Comparison of ENCODE assay signal across 8 cellular contexts in genomic region chr9:110126986-110127864, GRCh38.
A peak's percentile ranks its signal among the peaks of the same experiment; 100 is the strongest.
DNase-seq lines count a peak whose midpoint lies in the region; ATAC-seq and TF ChIP-seq lines count a peak whose summit lies in the region.

No MANE protein-coding gene starts in this region.

- TF ChIP-seq CTCF in glutamatergic neuron (IDR thresholded peaks at IDR 0.05; ENCODE audit: partially characterized antibody, unreplicated experiment) = no peak
- no peak for TF ChIP-seq CTCF in ovary (IDR thresholded peaks at IDR 0.05)

- H3K4me1 Mint-ChIP-seq in CD4-positive, CD25-positive, alpha-beta regulatory T cell = peaks cover 34 to 60% (median 45%) of the 10 kb centered on the region in 4 donors
- H3K4me1 Mint-ChIP-seq in T-helper 17 cell (peaks cover 25% of the 10 kb centered on the region), glutamatergic neuron (ENCODE audit: low read depth, unreplicated experiment) (peaks cover 69% of the 10 kb centered on the region)

- no peaks in the 10 kb centered on the region for H3K4me1 ChIP-seq in CD4-positive, CD25-positive, alpha-beta regulatory T cell (ENCODE audit: control insufficient read depth, insufficient read depth, low read length, poor library complexity, severe bottlenecking)
- H3K4me1 ChIP-seq in ovary (ENCODE audit: insufficient read depth) = peaks cover 29% of the 10 kb centered on the region

- H3K4me3 ChIP-seq in CD4-positive, CD25-positive, alpha-beta regulatory T cell (ENCODE audit: low read depth, low read length) = no peak overlapping the region
- H3K4me3 ChIP-seq in ovary = peak overlapping the region; percentile 30

- no peak for DNase-seq in CD4-positive, CD25-positive, alpha-beta regulatory T cell
- no peak for DNase-seq in T-helper 17 cell
- DNase-seq in glutamatergic neuron = no peak
- peak; percentile 77 to 86 (median 81) for DNase-seq in ovary
- DNase-seq in NCI-H2081 treated with DMSO at 0.1 percent for 48 hours (lab: John Stamatoyannopoulos, UW) = no peak
- no peak for DNase-seq in midbrain (lab: John Stamatoyannopoulos, UW)
- DNase-seq in OCI-M1 (lab: John Stamatoyannopoulos, UW) = no peak

- no peak overlapping the region for H3K27ac ChIP-seq in CD4-positive, CD25-positive, alpha-beta regulatory T cell (ENCODE audit: insufficient read depth, low read length, poor library complexity, severe bottlenecking)
- peak overlapping the region; percentile 64 to 81 for H3K27ac ChIP-seq in ovary

- no peak for TF ChIP-seq EP300 in ovary (IDR thresholded peaks at IDR 0.05)

- peak; percentile 20 for TF ChIP-seq POLR2A in ovary (IDR thresholded peaks at IDR 0.05)

- intact Hi-C loops in ovary (cut with DNase I) = no loop called here

- no peak overlapping the region for H3K4me3 Mint-ChIP-seq in CD4-positive, CD25-positive, alpha-beta regulatory T cell
- peak overlapping the region; percentile 19 for H3K4me3 Mint-ChIP-seq in T-helper 17 cell
- peak overlapping the region; percentile 83 for H3K4me3 Mint-ChIP-seq in glutamatergic neuron (ENCODE audit: unreplicated experiment)

- peak overlapping the region in 2 of 3 donors; percentile 85 to 89 for H3K27ac Mint-ChIP-seq in CD4-positive, CD25-positive, alpha-beta regulatory T cell
- H3K27ac Mint-ChIP-seq in T-helper 17 cell = peak overlapping the region; percentile 51
- H3K27ac Mint-ChIP-seq in glutamatergic neuron (ENCODE audit: unreplicated experiment) = no peak overlapping the region

- ATAC-seq in CD4-positive, CD25-positive, alpha-beta regulatory T cell (ENCODE audit: low read depth in 2 of 2) = no peak
- ATAC-seq in T-helper 17 cell (no peak), GM18907 (IDR thresholded peaks at IDR 0.05; ENCODE audit: unreplicated experiment) (no peak)

- no peaks in the 10 kb centered on the region for H3K9me3 ChIP-seq in CD4-positive, CD25-positive, alpha-beta regulatory T cell (ENCODE audit: control insufficient read depth in 2 of 2, low read length in 2 of 2)
- H3K9me3 ChIP-seq in T-helper 17 cell (ENCODE audit: control insufficient read depth, low read length, poor library complexity, severe bottlenecking) (no peaks in the 10 kb centered on the region), ovary (no peaks in the 10 kb centered on the region)

- H3K27me3 Mint-ChIP-seq in CD4-positive, CD25-positive, alpha-beta regulatory T cell = no peaks in the 10 kb centered on the region
- H3K27me3 Mint-ChIP-seq in T-helper 17 cell (no peaks in the 10 kb centered on the region), glutamatergic neuron (ENCODE audit: unreplicated experiment) (peaks cover 2% of the 10 kb centered on the region)

- 9 to 13% (median 12%) methylated on average over 22 to 23 of the region's 23 CpGs for WGBS in ovary, 3 donors

- peaks cover 2% of the 10 kb centered on the region for H3K36me3 ChIP-seq in CD4-positive, CD25-positive, alpha-beta regulatory T cell (ENCODE audit: control insufficient read depth, insufficient read depth, low read length)
- no peaks in the 10 kb centered on the region for H3K36me3 ChIP-seq in ovary

- no peaks in the 10 kb centered on the region for H3K27me3 ChIP-seq in CD4-positive, CD25-positive, alpha-beta regulatory T cell (ENCODE audit: control insufficient read depth, insufficient read depth, low read length)
- H3K27me3 ChIP-seq in ovary = no peaks in the 10 kb centered on the region

- no peaks in the 10 kb centered on the region for H3K9me3 Mint-ChIP-seq in CD4-positive, CD25-positive, alpha-beta regulatory T cell
- peaks cover 17% of the 10 kb centered on the region for H3K9me3 Mint-ChIP-seq in glutamatergic neuron (ENCODE audit: unreplicated experiment)

- peaks cover 12% of the 10 kb centered on the region for H3K36me3 Mint-ChIP-seq in CD4-positive, CD25-positive, alpha-beta regulatory T cell
- H3K36me3 Mint-ChIP-seq in T-helper 17 cell (ENCODE audit: low read depth) (no peaks in the 10 kb centered on the region), glutamatergic neuron (ENCODE audit: unreplicated experiment) (peaks cover 4% of the 10 kb centered on the region)

Comparison
In these comparisons a context has a peak if more than half of its experiments do, and no peak if none do; other contexts are left out.
1. DNase-seq: peak in ovary (5 of 5); none in CD4-positive, CD25-positive, alpha-beta regulatory T cell (0 of 3), T-helper 17 cell (0 of 3), glutamatergic neuron (single experiment), NCI-H2081 treated with DMSO at 0.1 percent for 48 hours (single experiment), midbrain (single experiment) and OCI-M1 (single experiment).
2. H3K4me3 Mint-ChIP-seq: peak in T-helper 17 cell (single experiment) and glutamatergic neuron (single experiment); none in CD4-positive, CD25-positive, alpha-beta regulatory T cell (0 of 4).